ENCODE assay signal across 13 cellular contexts in genomic region chr16:88315543-88316105, GRCh38.
DNase-seq lines count a peak whose midpoint lies in the region; ATAC-seq and TF ChIP-seq lines count a peak whose summit lies in the region.
"Had no signal": no experiment of that assay in that cellular context is flagged by ENCODE, and none has a peak within 500 bp of the region (broad histone marks: within the 10 kb centered on the region; RNA-seq: fewer than 3 reads in every experiment).

No MANE protein-coding gene starts in this region.

- DNase-seq in GM23248: peak; percentile 68
- DNase-seq in SJSA1 (ENCODE audit: low read depth in 1 of 2, low spot score in 2 of 2): peak; percentile 78 to 93
- peak; percentile 71 for DNase-seq in glutamatergic neuron
- peak; percentile 88 for DNase-seq in posterior vena cava (ENCODE audit: low spot score)
- DNase-seq in HuH-7.5 (ENCODE audit: low spot score): no peak
- DNase-seq: DND-41; effector CD8-positive, alpha-beta T cell; midbrain; NCI-H187 had no signal

- H3K4me3 ChIP-seq in GM23248 (no peak overlapping the region), SJSA1 (no peak overlapping the region)
- H3K4me3 ChIP-seq: thyroid gland had no signal

- peaks cover 10% of the 10 kb centered on the region for H3K36me3 Mint-ChIP-seq in glutamatergic neuron (ENCODE audit: unreplicated experiment)

- H3K4me1 ChIP-seq in GM23248 (ENCODE audit: insufficient read depth): peaks cover 11% of the 10 kb centered on the region
- H3K4me1 ChIP-seq in SJSA1 (replicated peaks): peaks cover 24% of the 10 kb centered on the region

- H3K4me1 Mint-ChIP-seq in glutamatergic neuron (ENCODE audit: low read depth, unreplicated experiment): no peaks in the 10 kb centered on the region

- peaks cover 8% of the 10 kb centered on the region for H3K27me3 Mint-ChIP-seq in glutamatergic neuron (ENCODE audit: unreplicated experiment)

- no peak overlapping the region for H3K4me3 Mint-ChIP-seq in glutamatergic neuron (ENCODE audit: unreplicated experiment)

- intact Hi-C loops in posterior vena cava (cut with DNase I): no loop called here

- H4K20me1 ChIP-seq in GM23248 (ENCODE audit: insufficient read depth): no peaks in the 10 kb centered on the region

- H3K27me3 ChIP-seq in GM23248 (replicated peaks; ENCODE audit: insufficient read depth) (no peaks in the 10 kb centered on the region), SJSA1 (replicated peaks) (no peaks in the 10 kb centered on the region)
- H3K27me3 ChIP-seq: thyroid gland had no signal

- no peaks in the 10 kb centered on the region for H3K79me2 ChIP-seq in GM23248 (ENCODE audit: insufficient read depth)

- no peaks in the 10 kb centered on the region for H3K36me3 ChIP-seq in GM23248 (ENCODE audit: low read depth)
- H3K36me3 ChIP-seq in SJSA1: no peaks in the 10 kb centered on the region
- H3K36me3 ChIP-seq: thyroid gland had no signal

- no peak overlapping the region for H3K4me2 ChIP-seq in GM23248 (ENCODE audit: unreplicated experiment)

- H3K9ac ChIP-seq in GM23248: no peak overlapping the region

- H2AFZ ChIP-seq in GM23248: no peak overlapping the region

- H3K9me3 Mint-ChIP-seq in glutamatergic neuron (ENCODE audit: unreplicated experiment): peaks cover 5% of the 10 kb centered on the region

- no peak overlapping the region for H3K27ac Mint-ChIP-seq in glutamatergic neuron (ENCODE audit: unreplicated experiment)

- H3K9me2 ChIP-seq in GM23248 (ENCODE audit: insufficient read depth): no peaks in the 10 kb centered on the region

- WGBS in GM23248 (ENCODE audit: low coverage in 1 of 2, low lambda C conversion rate in 2 of 2, missing lambda C conversion rate in 2 of 2), 2 experiments: 49 to 53% methylated on average over 19 to 20 of the region's 20 CpGs

- in situ Hi-C loops in GM23248 (cut with MboI): no loop called here

- no peak for TF ChIP-seq CTCF in glutamatergic neuron (IDR thresholded peaks at IDR 0.05; ENCODE audit: partially characterized antibody, unreplicated experiment)

- H3K9me3 ChIP-seq in GM23248 (ENCODE audit: low read depth): no peaks in the 10 kb centered on the region
- peaks cover 12% of the 10 kb centered on the region for H3K9me3 ChIP-seq in SJSA1 (replicated peaks)
- H3K9me3 ChIP-seq: thyroid gland had no signal

- H3K27ac ChIP-seq in GM23248 (no peak overlapping the region), SJSA1 (peak overlapping the region; percentile 93)
- H3K27ac ChIP-seq: thyroid gland had no signal

- H3F3A ChIP-seq in GM23248 (ENCODE audit: insufficient read depth): no peaks in the 10 kb centered on the region

- ATAC-seq in HG03135 (IDR thresholded peaks at IDR 0.05; ENCODE audit: unreplicated experiment): no peak
- ATAC-seq in HG03108 (IDR thresholded peaks at IDR 0.05; ENCODE audit: unreplicated experiment): no peak
- ATAC-seq in HG03175 (IDR thresholded peaks at IDR 0.05; ENCODE audit: unreplicated experiment): no peak
